ENCODE assay signal across 18 cellular contexts in the genomic region with DNA sequence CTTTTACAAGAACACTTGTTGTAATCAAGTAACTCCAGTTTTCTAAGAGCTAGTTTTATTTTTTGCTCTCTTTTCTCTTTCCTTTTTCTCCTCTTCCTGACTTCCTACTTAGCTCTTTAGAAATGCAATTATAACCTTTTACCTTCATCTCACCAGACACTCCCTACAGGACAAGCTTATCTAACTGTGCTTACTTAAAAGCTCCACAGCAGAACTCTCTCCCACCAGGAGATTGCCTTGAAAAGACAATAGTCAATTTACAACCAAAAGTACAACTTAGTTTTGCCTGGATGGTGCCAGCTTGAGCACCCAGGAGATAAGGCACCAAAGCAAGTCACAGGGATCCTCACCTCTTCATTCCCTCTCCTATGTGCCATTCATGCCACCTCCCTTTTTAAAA.
A peak's percentile ranks its signal among the peaks of the same experiment; 100 is the strongest.
DNase-seq lines count a peak whose midpoint lies in the region; ATAC-seq and TF ChIP-seq lines count a peak whose summit lies in the region.
"Had no signal": no experiment of that assay in that cellular context is flagged by ENCODE, and none has a peak within 500 bp of the region (broad histone marks: within the 10 kb centered on the region; RNA-seq: fewer than 3 reads in every experiment).

No MANE protein-coding gene starts in this region.

- H3K9me3 Mint-ChIP-seq in activated naive CD4-positive, alpha-beta T cell treated with anti-CD3 and anti-CD28 coated beads, Interleukin-2, amount 50 U/mL, for 24 hours = no peaks in the 10 kb centered on the region
- no peaks in the 10 kb centered on the region for H3K9me3 Mint-ChIP-seq in activated naive CD4-positive, alpha-beta T cell treated with anti-CD3 and anti-CD28 coated beads for 36 hours
- H3K9me3 Mint-ChIP-seq: CD8-positive, alpha-beta T cell had no signal

- H3K27ac ChIP-seq in mesendoderm (ENCODE audit: low read depth, low read length) = no peak overlapping the region
- H3K27ac ChIP-seq in transverse colon = peak overlapping the region; percentile 61 to 80 (median 77)
- H3K27ac ChIP-seq in prostate gland = no peak overlapping the region
- H3K27ac ChIP-seq: 22Rv1, BLaER1, C4-2B had no signal

- H3K4me3 Mint-ChIP-seq in activated naive CD4-positive, alpha-beta T cell treated with anti-CD3 and anti-CD28 coated beads, Interleukin-2, amount 50 U/mL, for 24 hours = no peak overlapping the region
- H3K4me3 Mint-ChIP-seq in activated naive CD4-positive, alpha-beta T cell treated with anti-CD3 and anti-CD28 coated beads for 36 hours = no peak overlapping the region
- H3K4me3 Mint-ChIP-seq: B cell; CD4-positive, CD25-positive, alpha-beta regulatory T cell; CD8-positive, alpha-beta T cell; HFFc6 had no signal

- intact Hi-C loops in activated naive CD4-positive, alpha-beta T cell treated with anti-CD3 and anti-CD28 coated beads for 36 hours (cut with micrococcal nuclease) = no loop called here
- intact Hi-C loops in transverse colon (cut with DNase I; ENCODE audit: low total_unique reads) = no loop called here
- intact Hi-C loops in prostate gland (cut with DNase I) = no loop called here

- no peaks in the 10 kb centered on the region for H3K79me2 ChIP-seq in mesendoderm (ENCODE audit: control insufficient read depth, insufficient read depth, low read length)

- peaks cover 34% of the 10 kb centered on the region for H3K4me1 Mint-ChIP-seq in activated naive CD4-positive, alpha-beta T cell treated with anti-CD3 and anti-CD28 coated beads, Interleukin-2, amount 50 U/mL, for 24 hours
- peaks cover 11% of the 10 kb centered on the region for H3K4me1 Mint-ChIP-seq in activated naive CD4-positive, alpha-beta T cell treated with anti-CD3 and anti-CD28 coated beads for 36 hours (ENCODE audit: low read depth)
- H3K4me1 Mint-ChIP-seq: B cell had no signal

- no peaks in the 10 kb centered on the region for H3K9me3 ChIP-seq in transverse colon
- no peaks in the 10 kb centered on the region for H3K9me3 ChIP-seq in prostate gland
- H3K9me3 ChIP-seq: BLaER1, Caco-2, HAP-1 had no signal

- H4K8ac ChIP-seq in mesendoderm (ENCODE audit: low read depth, low read length) = no peak overlapping the region

- H3K4me2 ChIP-seq in mesendoderm (ENCODE audit: low read length) = no peak overlapping the region
- H3K4me2 ChIP-seq: BLaER1 had no signal

- TF ChIP-seq CTCF in transverse colon (IDR thresholded peaks at IDR 0.05) (no peak), prostate gland (IDR thresholded peaks at IDR 0.05) (no peak)

- H3K4me3 ChIP-seq in mesendoderm (ENCODE audit: low read length) = no peak overlapping the region
- no peak overlapping the region for H3K4me3 ChIP-seq in transverse colon
- no peak overlapping the region for H3K4me3 ChIP-seq in prostate gland
- H3K4me3 ChIP-seq: BLaER1, HAP-1 had no signal

- TF ChIP-seq POLR2A in transverse colon (IDR thresholded peaks at IDR 0.05) = no peak
- TF ChIP-seq POLR2A in prostate gland (IDR thresholded peaks at IDR 0.05) = no peak

- no peak overlapping the region for H3K9ac ChIP-seq in mesendoderm (ENCODE audit: low read length)
- H3K9ac ChIP-seq: BLaER1 had no signal

- H2BK120ac ChIP-seq in mesendoderm (ENCODE audit: low read depth, low read length) = no peak overlapping the region

- peak overlapping the region; percentile 54 for H2BK5ac ChIP-seq in mesendoderm (ENCODE audit: low read length)

- no peak for DNase-seq in activated naive CD4-positive, alpha-beta T cell treated with anti-CD3 and anti-CD28 coated beads for 36 hours
- DNase-seq in mesendoderm (peak; percentile 62), transverse colon (no peak), prostate gland (ENCODE audit: low spot score) (no peak)
- DNase-seq: Caco-2; CD4-positive, CD25-positive, alpha-beta regulatory T cell; CD8-positive, alpha-beta T cell; DMS153; DND-41; GOT3; HFFc6 had no signal

- H3K27ac Mint-ChIP-seq in activated naive CD4-positive, alpha-beta T cell treated with anti-CD3 and anti-CD28 coated beads, Interleukin-2, amount 50 U/mL, for 24 hours = peak overlapping the region; percentile 33
- H3K27ac Mint-ChIP-seq in activated naive CD4-positive, alpha-beta T cell treated with anti-CD3 and anti-CD28 coated beads for 36 hours = no peak overlapping the region
- H3K27ac Mint-ChIP-seq: B cell; CD4-positive, CD25-positive, alpha-beta regulatory T cell; CD8-positive, alpha-beta T cell; HFFc6 had no signal

- H3K27me3 ChIP-seq in mesendoderm (ENCODE audit: insufficient read depth, low read length, poor library complexity) (no peaks in the 10 kb centered on the region), transverse colon (no peaks in the 10 kb centered on the region), prostate gland (replicated peaks; ENCODE audit: insufficient read depth) (no peaks in the 10 kb centered on the region)
- H3K27me3 ChIP-seq: BLaER1 had no signal

- H3K23ac ChIP-seq in mesendoderm (ENCODE audit: low read length) = no peak overlapping the region

- H3K27me3 Mint-ChIP-seq in activated naive CD4-positive, alpha-beta T cell treated with anti-CD3 and anti-CD28 coated beads, Interleukin-2, amount 50 U/mL, for 24 hours = no peaks in the 10 kb centered on the region
- peaks cover 2% of the 10 kb centered on the region for H3K27me3 Mint-ChIP-seq in activated naive CD4-positive, alpha-beta T cell treated with anti-CD3 and anti-CD28 coated beads for 36 hours (ENCODE audit: low read depth)
- H3K27me3 Mint-ChIP-seq: B cell; CD4-positive, CD25-positive, alpha-beta regulatory T cell had no signal

- ATAC-seq in HG03460 (IDR thresholded peaks at IDR 0.05; ENCODE audit: unreplicated experiment) = no peak
- ATAC-seq: CD8-positive, alpha-beta T cell had no signal

- no peak overlapping the region for H2BK15ac ChIP-seq in mesendoderm (replicated peaks; ENCODE audit: low read depth)

- H3K36me3 ChIP-seq in mesendoderm (ENCODE audit: control insufficient read depth, insufficient read depth, low read length) (no peaks in the 10 kb centered on the region), transverse colon (no peaks in the 10 kb centered on the region), prostate gland (no peaks in the 10 kb centered on the region)
- H3K36me3 ChIP-seq: BLaER1, HAP-1 had no signal

- H3K4me1 ChIP-seq in mesendoderm (ENCODE audit: control insufficient read depth, low read depth, low read length) (peaks cover 5% of the 10 kb centered on the region), transverse colon (peaks cover 0 to 34% (median 12%) of the 10 kb centered on the region in 4 donors), prostate gland (replicated peaks) (no peaks in the 10 kb centered on the region)
- H3K4me1 ChIP-seq: BLaER1, Caco-2, HAP-1 had no signal

- no peak overlapping the region for H4K5ac ChIP-seq in mesendoderm (ENCODE audit: low read length)

- peak overlapping the region; percentile 60 for H3K56ac ChIP-seq in mesendoderm (ENCODE audit: low read length)

- no peaks in the 10 kb centered on the region for H3K36me3 Mint-ChIP-seq in activated naive CD4-positive, alpha-beta T cell treated with anti-CD3 and anti-CD28 coated beads, Interleukin-2, amount 50 U/mL, for 24 hours
- no peaks in the 10 kb centered on the region for H3K36me3 Mint-ChIP-seq in activated naive CD4-positive, alpha-beta T cell treated with anti-CD3 and anti-CD28 coated beads for 36 hours (ENCODE audit: low read depth)
- H3K36me3 Mint-ChIP-seq: CD4-positive, CD25-positive, alpha-beta regulatory T cell; CD8-positive, alpha-beta T cell had no signal

- H2AK5ac ChIP-seq in mesendoderm (ENCODE audit: low read length) = no peak overlapping the region

- H3K18ac ChIP-seq in mesendoderm (ENCODE audit: low read length) = no peak overlapping the region

- in situ Hi-C loops in transverse colon (cut with MboI; ENCODE audit: low pct_ligation_motif_present in 1 of 4, low pct_unique_long_range_greater_than_20kb in 1 of 4, low sequenced_read_pairs in 3 of 4) = no loop called here

- no peak overlapping the region for H3K4ac ChIP-seq in mesendoderm (ENCODE audit: low read depth, low read length)

- TF ChIP-seq EP300 in transverse colon (IDR thresholded peaks at IDR 0.05; ENCODE audit: low read depth) = no peak

- no peaks in the 10 kb centered on the region for H3K79me1 ChIP-seq in mesendoderm (ENCODE audit: low read length)

- CTCF ChIA-PET in activated naive CD4-positive, alpha-beta T cell treated with anti-CD3 and anti-CD28 coated beads for 36 hours (lab: Charles Lee) = no interaction called here

Comparison
In these comparisons a context has a peak if more than half of its experiments do, and no peak if none do; other contexts are left out.
1. H3K27ac ChIP-seq: peak in transverse colon (4 of 4); none in mesendoderm (single experiment) and prostate gland (0 of 2).